ENCODE assay signal across 10 cellular contexts in genomic region chr4:13705521-13706035, GRCh38.
DNase-seq lines count a peak whose midpoint lies in the region; ATAC-seq and TF ChIP-seq lines count a peak whose summit lies in the region.
"Had no signal": no experiment of that assay in that cellular context is flagged by ENCODE, and none has a peak within 500 bp of the region (broad histone marks: within the 10 kb centered on the region; RNA-seq: fewer than 3 reads in every experiment).

No MANE protein-coding gene starts in this region.

- H3K4me2 ChIP-seq in GM23338 (no peak overlapping the region), trophoblast cell (ENCODE audit: low read length) (no peak overlapping the region)

- no peaks in the 10 kb centered on the region for H3K79me1 ChIP-seq in trophoblast cell (ENCODE audit: low read length)

- H4K91ac ChIP-seq in trophoblast cell (ENCODE audit: low read depth, low read length), result no peak overlapping the region

- no peaks in the 10 kb centered on the region for H3K9me3 ChIP-seq in heart left ventricle
- H3K9me3 ChIP-seq in trophoblast cell (ENCODE audit: insufficient read depth, low read depth, low read length), result no peaks in the 10 kb centered on the region

- no peaks in the 10 kb centered on the region for H3K9me2 ChIP-seq in GM23338 (ENCODE audit: insufficient read depth)

- no peak overlapping the region for H3K4ac ChIP-seq in trophoblast cell (ENCODE audit: low read depth, low read length)

- H3K18ac ChIP-seq in trophoblast cell (ENCODE audit: low read length), result no peak overlapping the region

- H3K4me3 ChIP-seq in GM23338 (no peak overlapping the region), heart left ventricle (peak overlapping the region in 4 of 12 donors; percentile 3 to 24 (median 14)), trophoblast cell (ENCODE audit: low read depth, low read length) (no peak overlapping the region)

- no peak overlapping the region for H4K8ac ChIP-seq in trophoblast cell (ENCODE audit: low read depth, low read length)

- H2BK12ac ChIP-seq in trophoblast cell (ENCODE audit: low read length), result no peak overlapping the region

- H3K36me3 Mint-ChIP-seq in GM23338 (ENCODE audit: low read depth), result no peaks in the 10 kb centered on the region

- no peak for TF ChIP-seq POLR2A in heart left ventricle (IDR thresholded peaks at IDR 0.05)

- H3K9me3 Mint-ChIP-seq in GM23338, result peaks cover 3% of the 10 kb centered on the region; the same call in 1 of the 3 replicates

- no peak overlapping the region for H3K4me3 Mint-ChIP-seq in GM23338
- H3K4me3 Mint-ChIP-seq: stimulated activated naive CD8-positive, alpha-beta T cell treated with anti-CD3 and anti-CD28 coated beads, Interleukin-15, Interleukin-2, amounts not matched to agents 100 ng/mL and 50 ng/mL, for 24 hours had no signal

- no peak overlapping the region for H2BK5ac ChIP-seq in trophoblast cell (ENCODE audit: low read depth, low read length, poor library complexity)

- H2AFZ ChIP-seq in GM23338 (peak overlapping the region; percentile 89), trophoblast cell (ENCODE audit: insufficient read depth, low read length, poor library complexity) (no peak overlapping the region)

- intact Hi-C loops in heart left ventricle (cut with DNase I), result loop anchor here in 2 of 10 donors (10.0 kb wide), 1 partner anchor 129 kb away; no protein-coding TSS in a partner anchor

- H3K27me3 ChIP-seq in GM23338 (ENCODE audit: insufficient read depth) (no peaks in the 10 kb centered on the region), heart left ventricle (no peaks in the 10 kb centered on the region), trophoblast cell (ENCODE audit: insufficient read depth, low read length) (no peaks in the 10 kb centered on the region)

- peaks cover 3% of the 10 kb centered on the region for H3K27me3 Mint-ChIP-seq in GM23338 (ENCODE audit: insufficient read depth, low read depth, poor library complexity)

- no peak overlapping the region for H2AK5ac ChIP-seq in trophoblast cell (ENCODE audit: low read length)

- H3K79me2 ChIP-seq in GM23338 (replicated peaks; ENCODE audit: insufficient read depth) (no peaks in the 10 kb centered on the region), trophoblast cell (ENCODE audit: control insufficient read depth, insufficient read depth, low read length, poor library complexity) (no peaks in the 10 kb centered on the region)

- peak overlapping the region; percentile 56; the same call in 1 of the 2 replicates for H3K27ac ChIP-seq in GM23338 (ENCODE audit: low read depth)
- peak overlapping the region; percentile 65 to 95 (median 80) for H3K27ac ChIP-seq in heart left ventricle
- H3K27ac ChIP-seq in trophoblast cell (ENCODE audit: low read depth, low read length), result peak overlapping the region; percentile 24

- no peak overlapping the region for H3K9ac ChIP-seq in trophoblast cell (ENCODE audit: low read length)

- no peak overlapping the region for H2BK120ac ChIP-seq in trophoblast cell (ENCODE audit: insufficient read depth, low read length, poor library complexity)

- ATAC-seq in GM23338, result no peak; the same call in 2 of the 3 replicates
- ATAC-seq in heart left ventricle, result peak; percentile 93 to 96 (median 94)
- ATAC-seq in GM18511 (IDR thresholded peaks at IDR 0.05; ENCODE audit: unreplicated experiment), result no peak
- no peak for ATAC-seq in HG02571 (IDR thresholded peaks at IDR 0.05; ENCODE audit: unreplicated experiment)
- ATAC-seq in GM21423 (IDR thresholded peaks at IDR 0.05; ENCODE audit: unreplicated experiment), result no peak

- H4K12ac ChIP-seq in trophoblast cell (ENCODE audit: low read depth, low read length), result no peak overlapping the region

- DNase-seq in GM23338 (ENCODE audit: low spot score) (peak; percentile 5), NOMO-1 treated with dmso at 0.1 percent for 144 hours (lab: John Stamatoyannopoulos, UW; ENCODE audit: unreplicated experiment) (peak; percentile 9), heart left ventricle (peak; percentile 56 to 78 (median 62)), trophoblast cell (no peak), NCI-H2227 (lab: John Stamatoyannopoulos, UW; ENCODE audit: unreplicated experiment) (no peak)
- DNase-seq: DMS 273 treated with DMSO at 0.1 percent for 48 hours had no signal

- TF ChIP-seq CTCF in GM23338 (conservative IDR thresholded peaks at IDR 0.05; ENCODE audit: low read depth in 2 of 2), result no peak
- TF ChIP-seq CTCF in heart left ventricle (IDR thresholded peaks at IDR 0.05), result no peak

- no peak overlapping the region for H3K23ac ChIP-seq in trophoblast cell (ENCODE audit: low read length)

- no peaks in the 10 kb centered on the region for H3K36me3 ChIP-seq in GM23338 (ENCODE audit: insufficient read depth)
- H3K36me3 ChIP-seq in heart left ventricle, result no peaks in the 10 kb centered on the region
- no peaks in the 10 kb centered on the region for H3K36me3 ChIP-seq in trophoblast cell (ENCODE audit: control insufficient read depth in 1 of 2, insufficient read depth in 2 of 2, low read length in 2 of 2)

- 0 out of 3 replicates have a peak, but pooled peaks cover 3% of the 10 kb centered on the region for H3K4me1 Mint-ChIP-seq in GM23338

- H4K20me1 ChIP-seq in GM23338 (replicated peaks; ENCODE audit: insufficient read depth), result no peaks in the 10 kb centered on the region

- H3K27ac Mint-ChIP-seq in GM23338, result no peak overlapping the region
- H3K27ac Mint-ChIP-seq: stimulated activated naive CD8-positive, alpha-beta T cell treated with anti-CD3 and anti-CD28 coated beads, Interleukin-15, Interleukin-2, amounts not matched to agents 100 ng/mL and 50 ng/mL, for 24 hours had no signal

- H3F3A ChIP-seq in GM23338 (replicated peaks; ENCODE audit: low read depth), result no peaks in the 10 kb centered on the region

- H3K4me1 ChIP-seq in GM23338 (ENCODE audit: insufficient read depth) (no peaks in the 10 kb centered on the region), heart left ventricle (peaks cover 0 to 30% (median 9%) of the 10 kb centered on the region in 12 donors), trophoblast cell (ENCODE audit: control insufficient read depth in 1 of 2, insufficient read depth in 2 of 2, low read length in 2 of 2) (peaks cover 4 to 5% of the 10 kb centered on the region in 2 experiments)

- no peak overlapping the region for H3K14ac ChIP-seq in trophoblast cell (ENCODE audit: low read length)

- 33 to 55% (median 39%) methylated on average over 9 of the region's 9 CpGs for whole genome bisulfite sequencing in heart left ventricle, 4 donors
- WGBS in trophoblast cell (ENCODE audit: extremely low coverage, insufficient coverage, insufficient read length), result no CpG with 5 or more reads among the region's 9 CpGs

TF ChIP-seq in GM23338, 12 proteins besides CTCF, POLR2A, EP300 and RAD21:
- TF ChIP-seq STAT1 (IDR thresholded peaks at IDR 0.05; ENCODE audit: unreplicated experiment), result no peak
- TF ChIP-seq REST (IDR thresholded peaks at IDR 0.05; ENCODE audit: unreplicated experiment), result no peak
- TF ChIP-seq ZNF114 (CRISPR knock-in tag; IDR thresholded peaks at IDR 0.05), result no peak
- no peak for TF ChIP-seq CREB1 (CRISPR knock-in tag; IDR thresholded peaks at IDR 0.05; ENCODE audit: low read depth)
- TF ChIP-seq NANOG (IDR thresholded peaks at IDR 0.05; ENCODE audit: borderline replicate concordance), result no peak
- TF ChIP-seq ETS1 (IDR thresholded peaks at IDR 0.05), result no peak

Comparison
In these comparisons a context has a peak if more than half of its experiments do, and no peak if none do; other contexts are left out.
1. ATAC-seq: peak in heart left ventricle (4 of 4); none in GM23338 (single experiment), GM18511 (single experiment), HG02571 (single experiment) and GM21423 (single experiment).
2. DNase-seq: peak in GM23338 (single experiment), NOMO-1 treated with dmso at 0.1 percent for 144 hours (single experiment) and heart left ventricle (5 of 5); none in trophoblast cell (0 of 2) and NCI-H2227 (single experiment).
3. H3K27ac ChIP-seq: peak in every context shown above with its lines; median percentile 80 in heart left ventricle; 56 in GM23338; 24 in trophoblast cell.